7 cellular contexts compared by ENCODE assay signal in the genomic region with DNA sequence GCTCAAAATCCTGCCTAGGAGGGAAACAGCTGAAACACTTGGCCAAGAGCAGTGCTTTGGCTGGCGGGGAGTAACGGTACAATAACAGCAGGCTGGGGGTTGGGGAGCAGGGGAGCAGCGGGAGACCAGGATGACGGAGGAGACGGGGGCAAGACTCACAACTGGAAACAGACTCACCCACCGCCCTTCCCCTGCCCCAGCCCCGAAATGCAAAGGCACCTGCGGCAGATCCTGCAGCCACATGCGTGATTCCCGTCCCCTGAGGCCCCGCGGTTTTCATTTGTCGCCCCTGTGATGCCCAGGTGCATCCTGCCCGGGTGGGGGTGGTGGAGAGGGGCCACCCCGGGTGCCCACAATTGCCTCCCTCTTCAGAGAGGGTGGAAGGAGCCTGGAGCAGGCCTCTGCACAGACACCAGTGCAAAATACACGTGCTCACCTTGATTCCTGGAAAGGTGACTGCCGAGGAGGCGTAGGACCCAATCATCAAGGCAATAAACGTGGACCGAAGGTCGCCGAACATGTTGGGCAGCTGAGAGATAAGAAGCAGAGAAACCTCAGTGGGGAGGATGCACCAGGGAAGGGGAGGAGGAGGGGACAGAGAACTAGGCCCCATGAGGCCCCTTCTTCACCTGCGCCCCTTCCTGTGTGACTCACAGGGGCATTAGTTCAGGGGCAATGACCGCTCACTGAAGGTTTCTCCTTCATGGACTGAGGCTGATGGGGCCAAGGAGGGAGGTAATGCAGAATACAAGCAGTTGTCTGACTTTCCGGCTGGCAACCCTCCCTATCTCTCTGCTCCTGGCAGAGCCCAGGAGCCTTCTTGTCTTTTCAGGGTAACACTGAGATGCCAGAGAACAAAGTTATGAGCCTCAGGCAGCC. TPM values are rescaled to one million over a fixed set of nuclear protein-coding genes. Genes with fewer than 3 reads are reported as not detected.
DNase-seq lines count a peak whose midpoint lies in the region; ATAC-seq and TF ChIP-seq lines count a peak whose summit lies in the region.

No MANE protein-coding gene starts in this region.

- H3K27ac ChIP-seq in gastrocnemius medialis, result peak overlapping the region; percentile 91 to 98 (median 96)

- no peaks in the 10 kb centered on the region for H3K27me3 ChIP-seq in gastrocnemius medialis

- in situ Hi-C loops in GM18951 (cut with MboI; ENCODE audit: low sequenced_read_pairs, unreplicated experiment) (loop anchor here (5.0 kb wide), 1 partner anchor 34 kb away; a partner anchor contains a TSS), gastrocnemius medialis (cut with MboI; ENCODE audit: low sequenced_read_pairs in 4 of 4) (no loop called here)

- H3K36me3 ChIP-seq in gastrocnemius medialis, result no peaks in the 10 kb centered on the region

- H3K9me3 ChIP-seq in gastrocnemius medialis, result no peaks in the 10 kb centered on the region

- TF ChIP-seq CTCF in NB4 (IDR thresholded peaks at IDR 0.05; ENCODE audit: low read depth, low read length) (no peak), gastrocnemius medialis (IDR thresholded peaks at IDR 0.05 in 4 of 5, conservative IDR thresholded peaks at IDR 0.05 in 1 of 5) (no peak)

- H3K4me3 ChIP-seq in NB4 (ENCODE audit: low read depth, low read length) (no peak overlapping the region), gastrocnemius medialis (no peak overlapping the region)

- peaks cover 50 to 53% of the 10 kb centered on the region in 2 donors for H3K4me1 ChIP-seq in gastrocnemius medialis

- peak; percentile 71 for DNase-seq in NB4 (ENCODE audit: low read depth)
- peak; percentile 53 to 62 for DNase-seq in gastrocnemius medialis
- no peak for DNase-seq in effector CD4-positive, alpha-beta T cell
- no peak for DNase-seq in activated naive CD4-positive, alpha-beta T cell treated with anti-CD3 and anti-CD28 coated beads, Interleukin-2, amount 50 U/mL, for 16 hours
- no peak for DNase-seq in NCI-H1694 treated with DMSO at 0.1 percent for 48 hours (lab: John Stamatoyannopoulos, UW)

- peak; percentile 57 for TF ChIP-seq POLR2A in GM18951 (IDR thresholded peaks at IDR 0.05; ENCODE audit: extremely low read depth, insufficient read depth, insufficient read length)
- TF ChIP-seq POLR2A in NB4 (IDR thresholded peaks at IDR 0.05; ENCODE audit: extremely low read depth, insufficient read length), result no peak
- TF ChIP-seq POLR2A in gastrocnemius medialis (IDR thresholded peaks at IDR 0.05), result no peak

- ATAC-seq in HG02610 (IDR thresholded peaks at IDR 0.05; ENCODE audit: unreplicated experiment), result peak; percentile 49
- peak; percentile 22 to 30 for ATAC-seq in gastrocnemius medialis

- intact Hi-C loops in gastrocnemius medialis (cut with DNase I; ENCODE audit: low total_unique reads), result no loop called here

RNA-seq across cellular contexts. Expression of a gene that starts 30.4 kb away (rescaled TPM):
- 10 to 100 TPM in 3 of 4 donors, 1 to 10 TPM in 1; 9.4 to 24.3 (median 19.6) TPM for total RNA-seq in gastrocnemius medialis

RNA-seq across cellular contexts. Expression of a gene that starts 35.6 kb away (rescaled TPM):
- 10 to 100 TPM; 26.9 to 96.9 (median 55.2) TPM for total RNA-seq in gastrocnemius medialis

RNA-seq across cellular contexts. Expression of a gene that starts 52.5 kb away (rescaled TPM):
- 10 to 100 TPM in 1 of 4 donors, 1 to 10 TPM in 3; 4.1 to 15.1 (median 5.7) TPM for total RNA-seq in gastrocnemius medialis

RNA-seq across cellular contexts. Expression of a gene that starts 56.7 kb away (rescaled TPM):
- 10 to 100 TPM; 45.5 to 94.7 (median 58.9) TPM for total RNA-seq in gastrocnemius medialis

Comparison
In these comparisons a context has a peak if more than half of its experiments do, and no peak if none do; other contexts are left out.
1. DNase-seq: peak in NB4 (single experiment) and gastrocnemius medialis (2 of 2); none in effector CD4-positive, alpha-beta T cell (single experiment), activated naive CD4-positive, alpha-beta T cell treated with anti-CD3 and anti-CD28 coated beads, Interleukin-2, amount 50 U/mL, for 16 hours (single experiment) and NCI-H1694 treated with DMSO at 0.1 percent for 48 hours (single experiment).